ENCODE assay signal across 8 cellular contexts in genomic region chrX:74550295-74550802, GRCh38.
DNase-seq lines count a peak whose midpoint lies in the region; TF ChIP-seq lines count a peak whose summit lies in the region.

No MANE protein-coding gene starts in this region.

- H3K4me3 Mint-ChIP-seq in neural progenitor cell: no peak overlapping the region

- intact Hi-C loops in stomach (cut with DNase I; ENCODE audit: low total_unique reads): loop anchor here (10.0 kb wide), 1 partner anchor 696 kb away; the partner anchor contains the start of gene XIST

- no peak overlapping the region for H3K4me3 ChIP-seq in DOHH2 (ENCODE audit: low read length)
- H3K4me3 ChIP-seq in Peyer's patch: no peak overlapping the region
- peak overlapping the region in 2 of 4 experiments; percentile 7 to 46 for H3K4me3 ChIP-seq in fibroblast of lung (replicated peaks in 1 of 4; ENCODE audit: control extremely low read depth in 1 of 4, insufficient read depth in 1 of 4, low read depth in 3 of 4, low read length in 4 of 4)
- no peak overlapping the region for H3K4me3 ChIP-seq in neural progenitor cell
- no peak overlapping the region for H3K4me3 ChIP-seq in stomach

- H3K4me1 ChIP-seq in DOHH2 (ENCODE audit: control insufficient read depth, low read length): no peaks in the 10 kb centered on the region
- no peaks in the 10 kb centered on the region for H3K4me1 ChIP-seq in Peyer's patch
- no peaks in the 10 kb centered on the region for H3K4me1 ChIP-seq in fibroblast of lung (ENCODE audit: control insufficient read depth, extremely low read depth, insufficient read depth, low read length)
- H3K4me1 ChIP-seq in neural progenitor cell: no peaks in the 10 kb centered on the region
- H3K4me1 ChIP-seq in stomach: peaks cover 0 to 6% (median 0%) of the 10 kb centered on the region in 4 donors

- H3K4me2 ChIP-seq in DOHH2 (ENCODE audit: low read length): peak overlapping the region; percentile 42; the same call in 1 of the 2 replicates
- H3K4me2 ChIP-seq in fibroblast of lung (ENCODE audit: extremely low read depth, insufficient read depth, low read length): no peak overlapping the region
- no peak overlapping the region for H3K4me2 ChIP-seq in neural progenitor cell

- WGBS in stomach, 5 donors: 15 to 27% (median 17%) methylated on average over 22 to 24 of the region's 24 CpGs

- H3K27me3 Mint-ChIP-seq in neural progenitor cell (ENCODE audit: insufficient read depth, low read depth): no peaks in the 10 kb centered on the region

- no peak overlapping the region for H3K27ac ChIP-seq in DOHH2 (ENCODE audit: low read depth, low read length)
- H3K27ac ChIP-seq in Peyer's patch: no peak overlapping the region
- no peak overlapping the region for H3K27ac ChIP-seq in fibroblast of lung (ENCODE audit: insufficient read depth, low read length)
- H3K27ac ChIP-seq in neural progenitor cell: no peak overlapping the region
- H3K27ac ChIP-seq in stomach: no peak overlapping the region

- TF ChIP-seq CTCF in DOHH2 (IDR thresholded peaks at IDR 0.05; ENCODE audit: low read depth, low read length, poor library complexity, severe bottlenecking) (peak; percentile 96), LNCAP (IDR thresholded peaks at IDR 0.05) (peak; percentile 86), Peyer's patch (IDR thresholded peaks at IDR 0.05) (peak; percentile 91 to 99 (median 96)), fibroblast of lung (conservative IDR thresholded peaks at IDR 0.05 in 1 of 2, IDR thresholded peaks at IDR 0.05 in 1 of 2; ENCODE audit: low read depth in 1 of 2, low read length in 2 of 2) (peak; percentile 83 to 89), neural progenitor cell (IDR thresholded peaks at IDR 0.05) (peak; percentile 92), stomach (IDR thresholded peaks at IDR 0.05) (peak in 6 of 7 experiments; percentile 28 to 98 (median 96))

- H3K27me3 ChIP-seq in DOHH2 (ENCODE audit: control insufficient read depth, low read length) (no peaks in the 10 kb centered on the region), Peyer's patch (no peaks in the 10 kb centered on the region), fibroblast of lung (ENCODE audit: control insufficient read depth, insufficient read depth, low read length) (no peaks in the 10 kb centered on the region), neural progenitor cell (no peaks in the 10 kb centered on the region), stomach (no peaks in the 10 kb centered on the region)

- H3K79me2 ChIP-seq in DOHH2 (ENCODE audit: control insufficient read depth, low read length) (no peaks in the 10 kb centered on the region), fibroblast of lung (ENCODE audit: control insufficient read depth, insufficient read depth, low read length) (no peaks in the 10 kb centered on the region), neural progenitor cell (ENCODE audit: low read depth) (no peaks in the 10 kb centered on the region)

- H2AFZ ChIP-seq in fibroblast of lung (ENCODE audit: low read length) (peak overlapping the region; percentile 84), neural progenitor cell (replicated peaks) (peak overlapping the region; percentile 70)

- peaks cover 3% of the 10 kb centered on the region for H3K4me1 Mint-ChIP-seq in neural progenitor cell

- H3F3A ChIP-seq in DOHH2 (ENCODE audit: control insufficient read depth, insufficient read depth) (no peaks in the 10 kb centered on the region), neural progenitor cell (ENCODE audit: low read depth) (no peaks in the 10 kb centered on the region)

- no peaks in the 10 kb centered on the region for H3K9me2 ChIP-seq in DOHH2 (replicated peaks; ENCODE audit: control insufficient read depth, low read length)

- no peak for TF ChIP-seq EP300 in stomach (IDR thresholded peaks at IDR 0.05)

- no peak overlapping the region for H3K27ac Mint-ChIP-seq in neural progenitor cell

- no peaks in the 10 kb centered on the region for H4K20me1 ChIP-seq in DOHH2 (ENCODE audit: control insufficient read depth, insufficient read depth, low read depth, low read length)
- H4K20me1 ChIP-seq in fibroblast of lung (ENCODE audit: control insufficient read depth, extremely low read depth, insufficient read depth, low read length): no peaks in the 10 kb centered on the region
- no peaks in the 10 kb centered on the region for H4K20me1 ChIP-seq in neural progenitor cell (ENCODE audit: low read depth)

- no peaks in the 10 kb centered on the region for H3K9me3 ChIP-seq in DOHH2 (ENCODE audit: control insufficient read depth, insufficient read depth, low read length)
- no peaks in the 10 kb centered on the region for H3K9me3 ChIP-seq in Peyer's patch
- H3K9me3 ChIP-seq in fibroblast of lung (ENCODE audit: control insufficient read depth, insufficient read depth, low read depth, low read length): no peaks in the 10 kb centered on the region
- no peaks in the 10 kb centered on the region for H3K9me3 ChIP-seq in neural progenitor cell (ENCODE audit: low read depth)
- no peaks in the 10 kb centered on the region for H3K9me3 ChIP-seq in stomach

- DNase-seq in H4 (ENCODE audit: low spot score) (peak; percentile 66), Peyer's patch (peak; percentile 79 to 92 (median 86)), fibroblast of lung (ENCODE audit: low read depth in 2 of 2) (peak; percentile 56 to 74), neural progenitor cell (ENCODE audit: low spot score) (peak; percentile 85), stomach (peak; percentile 87)
- peak; percentile 91 to 92 for DNase-seq in activated T-cell treated with anti-CD3 and anti-CD28 coated beads, Interleukin-2, amount 50 U/mL, for 48 hours

- no peaks in the 10 kb centered on the region for H3K36me3 Mint-ChIP-seq in neural progenitor cell

- no peak overlapping the region for H3K9ac ChIP-seq in fibroblast of lung (ENCODE audit: insufficient read depth, low read length)
- H3K9ac ChIP-seq in neural progenitor cell: no peak overlapping the region

- TF ChIP-seq POLR2A in Peyer's patch (IDR thresholded peaks at IDR 0.05): no peak
- no peak for TF ChIP-seq POLR2A in stomach (IDR thresholded peaks at IDR 0.05)

- H3K9me3 Mint-ChIP-seq in neural progenitor cell: peaks cover 11% of the 10 kb centered on the region

- H3K36me3 ChIP-seq in DOHH2 (ENCODE audit: control insufficient read depth, low read length) (no peaks in the 10 kb centered on the region), Peyer's patch (no peaks in the 10 kb centered on the region), fibroblast of lung (ENCODE audit: control insufficient read depth, insufficient read depth, low read length) (no peaks in the 10 kb centered on the region), neural progenitor cell (no peaks in the 10 kb centered on the region), stomach (no peaks in the 10 kb centered on the region)
